13 cellular contexts compared by ENCODE assay signal in genomic region chr2:25066455-25066854, GRCh38. TPM values are rescaled to one million over a fixed set of nuclear protein-coding genes. Genes with fewer than 3 reads are reported as not detected.
A peak's percentile ranks its signal among the peaks of the same experiment; 100 is the strongest.
DNase-seq lines count a peak whose midpoint lies in the region; ATAC-seq and TF ChIP-seq lines count a peak whose summit lies in the region.
"Had no signal": no experiment of that assay in that cellular context is flagged by ENCODE, and none has a peak within 500 bp of the region (broad histone marks: within the 10 kb centered on the region; RNA-seq: fewer than 3 reads in every experiment).

No MANE protein-coding gene starts in this region.

- peak overlapping the region; percentile 37 for H3K27ac Mint-ChIP-seq in activated naive CD8-positive, alpha-beta T cell treated with anti-CD3 and anti-CD28 coated beads, Interleukin-2, amount 10 ng/mL, durations not matched to agents 7 days and 5 days
- no peak overlapping the region for H3K27ac Mint-ChIP-seq in activated naive CD8-positive, alpha-beta T cell treated with anti-CD3 and anti-CD28 coated beads for 36 hours
- peak overlapping the region; percentile 9 for H3K27ac Mint-ChIP-seq in central memory CD8-positive, alpha-beta T cell (ENCODE audit: low read depth)
- peak overlapping the region; percentile 19 for H3K27ac Mint-ChIP-seq in progenitor cell of endocrine pancreas
- H3K27ac Mint-ChIP-seq: B cell had no signal

- TF ChIP-seq CTCF in progenitor cell of endocrine pancreas (IDR thresholded peaks at IDR 0.05; ENCODE audit: unreplicated experiment), result no peak

- H3K4me3 Mint-ChIP-seq in activated naive CD8-positive, alpha-beta T cell treated with anti-CD3 and anti-CD28 coated beads, Interleukin-2, amount 10 ng/mL, durations not matched to agents 7 days and 5 days, result no peak overlapping the region
- no peak overlapping the region for H3K4me3 Mint-ChIP-seq in activated naive CD8-positive, alpha-beta T cell treated with anti-CD3 and anti-CD28 coated beads for 36 hours
- H3K4me3 Mint-ChIP-seq in central memory CD8-positive, alpha-beta T cell, result no peak overlapping the region
- H3K4me3 Mint-ChIP-seq in progenitor cell of endocrine pancreas (ENCODE audit: low read depth), result no peak overlapping the region
- H3K4me3 Mint-ChIP-seq: B cell; CD8-positive, alpha-beta memory T cell; H9 had no signal

- no peaks in the 10 kb centered on the region for H3K36me3 Mint-ChIP-seq in activated naive CD8-positive, alpha-beta T cell treated with anti-CD3 and anti-CD28 coated beads, Interleukin-2, amount 10 ng/mL, durations not matched to agents 7 days and 5 days
- H3K36me3 Mint-ChIP-seq in activated naive CD8-positive, alpha-beta T cell treated with anti-CD3 and anti-CD28 coated beads for 36 hours, result no peaks in the 10 kb centered on the region
- no peaks in the 10 kb centered on the region for H3K36me3 Mint-ChIP-seq in central memory CD8-positive, alpha-beta T cell (ENCODE audit: insufficient read depth)
- peaks cover 5% of the 10 kb centered on the region for H3K36me3 Mint-ChIP-seq in progenitor cell of endocrine pancreas (ENCODE audit: insufficient read depth)

- no peaks in the 10 kb centered on the region for H3K27me3 Mint-ChIP-seq in activated naive CD8-positive, alpha-beta T cell treated with anti-CD3 and anti-CD28 coated beads, Interleukin-2, amount 10 ng/mL, durations not matched to agents 7 days and 5 days
- H3K27me3 Mint-ChIP-seq in activated naive CD8-positive, alpha-beta T cell treated with anti-CD3 and anti-CD28 coated beads for 36 hours, result no peaks in the 10 kb centered on the region
- no peaks in the 10 kb centered on the region for H3K27me3 Mint-ChIP-seq in central memory CD8-positive, alpha-beta T cell
- no peaks in the 10 kb centered on the region for H3K27me3 Mint-ChIP-seq in progenitor cell of endocrine pancreas
- H3K27me3 Mint-ChIP-seq: B cell had no signal

- H3K4me1 Mint-ChIP-seq in activated naive CD8-positive, alpha-beta T cell treated with anti-CD3 and anti-CD28 coated beads, Interleukin-2, amount 10 ng/mL, durations not matched to agents 7 days and 5 days, result no peaks in the 10 kb centered on the region
- peaks cover 5% of the 10 kb centered on the region for H3K4me1 Mint-ChIP-seq in activated naive CD8-positive, alpha-beta T cell treated with anti-CD3 and anti-CD28 coated beads for 36 hours
- no peaks in the 10 kb centered on the region for H3K4me1 Mint-ChIP-seq in central memory CD8-positive, alpha-beta T cell
- peaks cover 9% of the 10 kb centered on the region for H3K4me1 Mint-ChIP-seq in progenitor cell of endocrine pancreas (ENCODE audit: low read depth)
- H3K4me1 Mint-ChIP-seq: CD8-positive, alpha-beta memory T cell had no signal

- no peak for DNase-seq in activated naive CD8-positive, alpha-beta T cell treated with anti-CD3 and anti-CD28 coated beads, Interleukin-2, amount 10 ng/mL, durations not matched to agents 7 days and 5 days
- no peak for DNase-seq in activated naive CD8-positive, alpha-beta T cell treated with anti-CD3 and anti-CD28 coated beads for 36 hours
- no peak for DNase-seq in central memory CD8-positive, alpha-beta T cell (ENCODE audit: low spot score in 2 of 2)
- DNase-seq in progenitor cell of endocrine pancreas (ENCODE audit: low spot score, unreplicated experiment) (no peak), NCI-H526 treated with DMSO at 0.1 percent for 48 hours (lab: John Stamatoyannopoulos, UW) (no peak)
- DNase-seq: CD8-positive, alpha-beta memory T cell; COR-L47; DMS 273 treated with DMSO at 0.1 percent for 48 hours; DMS53; GOT3; H9 had no signal

- H3K9me3 Mint-ChIP-seq in activated naive CD8-positive, alpha-beta T cell treated with anti-CD3 and anti-CD28 coated beads, Interleukin-2, amount 10 ng/mL, durations not matched to agents 7 days and 5 days, result peaks cover 6% of the 10 kb centered on the region
- peaks cover 5% of the 10 kb centered on the region for H3K9me3 Mint-ChIP-seq in activated naive CD8-positive, alpha-beta T cell treated with anti-CD3 and anti-CD28 coated beads for 36 hours
- H3K9me3 Mint-ChIP-seq in central memory CD8-positive, alpha-beta T cell, result peaks cover 11% of the 10 kb centered on the region
- peaks cover 6% of the 10 kb centered on the region for H3K9me3 Mint-ChIP-seq in progenitor cell of endocrine pancreas (ENCODE audit: low read depth)
- H3K9me3 Mint-ChIP-seq: H9 had no signal

- POLR2A ChIA-PET in activated naive CD8-positive, alpha-beta T cell treated with anti-CD3 and anti-CD28 coated beads, Interleukin-2, amount 10 ng/mL, durations not matched to agents 7 days and 5 days (lab: Charles Lee), result no interaction called here

- no peak for ATAC-seq in activated naive CD8-positive, alpha-beta T cell treated with anti-CD3 and anti-CD28 coated beads, Interleukin-2, amount 10 ng/mL, durations not matched to agents 7 days and 5 days (ENCODE audit: low read depth)
- ATAC-seq in central memory CD8-positive, alpha-beta T cell (replicated peaks; ENCODE audit: extremely low read depth, poor library complexity, severe bottlenecking), result no peak
- ATAC-seq in GM21825 (IDR thresholded peaks at IDR 0.05; ENCODE audit: unreplicated experiment), result no peak

RNA-seq across cellular contexts. Expression of gene EFR3B, which starts 24.6 kb away (rescaled TPM):
- total RNA-seq in activated naive CD8-positive, alpha-beta T cell treated with anti-CD3 and anti-CD28 coated beads, Interleukin-2, amount 10 ng/mL, durations not matched to agents 7 days and 5 days, result under 1 TPM; 0.08 to 0.11 TPM
- total RNA-seq in activated naive CD8-positive, alpha-beta T cell treated with anti-CD3 and anti-CD28 coated beads for 36 hours, result under 1 TPM; 0.06 to 0.08 TPM
- total RNA-seq in progenitor cell of endocrine pancreas, result 22.1 and 23.3 TPM in 2 replicates

Comparison
In these comparisons a context has a peak if more than half of its experiments do, and no peak if none do; other contexts are left out.
1. RNA of gene EFR3B, which starts 24.6 kb away (total RNA-seq): 22.1 to 23.3 TPM in progenitor cell of endocrine pancreas; 0.08 to 0.11 TPM in activated naive CD8-positive, alpha-beta T cell treated with anti-CD3 and anti-CD28 coated beads, Interleukin-2, amount 10 ng/mL, durations not matched to agents 7 days and 5 days and 0.06 to 0.08 TPM in activated naive CD8-positive, alpha-beta T cell treated with anti-CD3 and anti-CD28 coated beads for 36 hours; every median in the first group is over 10 times any median in the second.